In the genomic region with DNA sequence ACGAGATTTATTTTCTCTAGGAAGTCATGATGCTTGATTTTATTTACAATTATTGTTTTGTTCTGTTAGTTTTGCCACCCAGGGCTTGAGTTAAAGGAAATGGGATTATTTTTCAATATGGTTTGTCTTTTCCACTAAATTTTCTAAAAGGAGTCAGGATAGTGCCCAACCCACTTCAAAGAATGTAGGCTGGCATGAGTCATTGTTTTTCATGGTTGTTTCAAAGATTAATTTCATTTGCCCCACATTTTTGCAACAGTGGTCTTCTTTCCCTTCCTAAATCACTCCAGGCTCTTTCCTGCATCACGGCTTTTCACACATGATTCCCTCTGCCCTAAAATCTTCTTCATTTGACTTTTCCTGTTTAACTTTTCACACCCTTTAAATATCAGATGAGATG, we compare ENCODE assay signal across 11 cellular contexts. TPM values are rescaled to one million over a fixed set of nuclear protein-coding genes. Genes with fewer than 3 reads are reported as not detected.
A peak's percentile ranks its signal among the peaks of the same experiment; 100 is the strongest.
DNase-seq lines count a peak whose midpoint lies in the region; ATAC-seq and TF ChIP-seq lines count a peak whose summit lies in the region.
"Had no signal": no experiment of that assay in that cellular context is flagged by ENCODE, and none has a peak within 500 bp of the region (broad histone marks: within the 10 kb centered on the region; RNA-seq: fewer than 3 reads in every experiment).

No MANE protein-coding gene starts in this region.

- H3K36me3 ChIP-seq in SU-DHL-6 (ENCODE audit: low read length) (peaks cover 7% of the 10 kb centered on the region; the same call in 1 of the 2 replicates), hepatocyte (replicated peaks; ENCODE audit: insufficient read depth, low read depth) (no peaks in the 10 kb centered on the region), H7 (replicated peaks; ENCODE audit: control insufficient read depth, insufficient read depth, low read length) (no peaks in the 10 kb centered on the region)
- H3K36me3 ChIP-seq: vagina had no signal

- H3K79me2 ChIP-seq in SU-DHL-6 (ENCODE audit: insufficient read depth, low read length) (peaks cover 42% of the 10 kb centered on the region), hepatocyte (no peaks in the 10 kb centered on the region)

- WGBS in hepatocyte (ENCODE audit: low lambda C conversion rate, missing lambda C conversion rate), result 68% methylated on average over 2 of the region's 2 CpGs

- H3K27ac ChIP-seq in SU-DHL-6 (ENCODE audit: low read depth, low read length) (peak overlapping the region; percentile 88), hepatocyte (peak overlapping the region; percentile 40)
- H3K27ac ChIP-seq: vagina had no signal

- H3K36me3 Mint-ChIP-seq in activated naive CD4-positive, alpha-beta T cell treated with anti-CD3 and anti-CD28 coated beads, Interleukin-2, amount 50 U/mL, for 24 hours, result peaks cover 27% of the 10 kb centered on the region

- peak overlapping the region; percentile 96 for H3K4me3 Mint-ChIP-seq in activated naive CD4-positive, alpha-beta T cell treated with anti-CD3 and anti-CD28 coated beads, Interleukin-2, amount 50 U/mL, for 24 hours

- no peaks in the 10 kb centered on the region for H3K27me3 Mint-ChIP-seq in activated naive CD4-positive, alpha-beta T cell treated with anti-CD3 and anti-CD28 coated beads, Interleukin-2, amount 50 U/mL, for 24 hours

- H3K4me1 Mint-ChIP-seq in activated naive CD4-positive, alpha-beta T cell treated with anti-CD3 and anti-CD28 coated beads, Interleukin-2, amount 50 U/mL, for 24 hours, result peaks cover 94% of the 10 kb centered on the region

- H3K9me3 Mint-ChIP-seq in activated naive CD4-positive, alpha-beta T cell treated with anti-CD3 and anti-CD28 coated beads, Interleukin-2, amount 50 U/mL, for 24 hours, result no peaks in the 10 kb centered on the region

- no peak for ATAC-seq in GM21576 (IDR thresholded peaks at IDR 0.05; ENCODE audit: unreplicated experiment)

- H3K27me3 ChIP-seq in SU-DHL-6 (ENCODE audit: low read length), result no peaks in the 10 kb centered on the region
- no peaks in the 10 kb centered on the region for H3K27me3 ChIP-seq in hepatocyte
- no peaks in the 10 kb centered on the region for H3K27me3 ChIP-seq in H7 (ENCODE audit: control insufficient read depth, insufficient read depth, low read length)
- H3K27me3 ChIP-seq: vagina had no signal

- H3K27ac Mint-ChIP-seq in activated naive CD4-positive, alpha-beta T cell treated with anti-CD3 and anti-CD28 coated beads, Interleukin-2, amount 50 U/mL, for 24 hours, result peak overlapping the region; percentile 99

- H2AFZ ChIP-seq in SU-DHL-6 (ENCODE audit: low read depth, low read length, severe bottlenecking), result no peak overlapping the region
- H2AFZ ChIP-seq in hepatocyte, result no peak overlapping the region

- H3K9me3 ChIP-seq in SU-DHL-6 (ENCODE audit: insufficient read depth, low read length) (no peaks in the 10 kb centered on the region), hepatocyte (ENCODE audit: low read depth) (no peaks in the 10 kb centered on the region)
- H3K9me3 ChIP-seq: vagina had no signal

- H3K4me2 ChIP-seq in SU-DHL-6 (ENCODE audit: low read depth, low read length, poor library complexity, severe bottlenecking), result peak overlapping the region; percentile 88
- no peak overlapping the region for H3K4me2 ChIP-seq in hepatocyte

- TF ChIP-seq CTCF in SU-DHL-6 (IDR thresholded peaks at IDR 0.05; ENCODE audit: insufficient read depth, low read length, poor library complexity, severe bottlenecking) (no peak), hepatocyte (IDR thresholded peaks at IDR 0.05; ENCODE audit: poor library complexity) (no peak)

- H3K4me3 ChIP-seq in SU-DHL-6 (ENCODE audit: insufficient read depth, low read length, poor library complexity, severe bottlenecking), result peak overlapping the region; percentile 50
- no peak overlapping the region for H3K4me3 ChIP-seq in hepatocyte
- H3K4me3 ChIP-seq in H7 (ENCODE audit: insufficient read depth, low read depth, low read length), result no peak overlapping the region

- H3F3A ChIP-seq in SU-DHL-6 (ENCODE audit: insufficient read depth), result peaks cover 46% of the 10 kb centered on the region

- H4K20me1 ChIP-seq in SU-DHL-6 (ENCODE audit: low read depth, low read length) (no peaks in the 10 kb centered on the region), hepatocyte (ENCODE audit: insufficient read depth, poor library complexity, severe bottlenecking) (no peaks in the 10 kb centered on the region)

- peak overlapping the region; percentile 57 for H3K9ac ChIP-seq in SU-DHL-6 (ENCODE audit: low read length)

- peaks cover 3% of the 10 kb centered on the region for H3K4me1 ChIP-seq in hepatocyte (ENCODE audit: insufficient read depth)
- H3K4me1 ChIP-seq: vagina had no signal

- DNase-seq in activated naive CD4-positive, alpha-beta T cell treated with Interleukin-2 at 50 U/mL for 16 hours, result no peak
- DNase-seq in hepatocyte (ENCODE audit: low spot score) (no peak), NCI-H1436 treated with DMSO at 0.1 percent for 48 hours (lab: John Stamatoyannopoulos, UW) (no peak), H7 (no peak), SHP77 treated with DMSO at 0.1 percent for 48 hours (lab: John Stamatoyannopoulos, UW) (no peak)
- DNase-seq: NCI-H69, T-helper 9 cell had no signal

- H3K9me2 ChIP-seq in SU-DHL-6 (replicated peaks; ENCODE audit: insufficient read depth, low read length) (no peaks in the 10 kb centered on the region), hepatocyte (replicated peaks; ENCODE audit: insufficient read depth) (no peaks in the 10 kb centered on the region)

RNA-seq across cellular contexts. Expression of a gene that starts 2.5 kb away (rescaled TPM):
- not detected in 2 replicates for total RNA-seq in hepatocyte
- polyA plus RNA-seq in hepatocyte, result not detected in 2 replicates
- total RNA-seq in H7 (2014; rRNA removed; shearing (Covaris generic)), result not detected in 2 replicates

RNA-seq across cellular contexts. Expression of a gene that starts 58.7 kb away (rescaled TPM):
- 0.23 and 0.60 TPM in 2 replicates for total RNA-seq in hepatocyte
- polyA plus RNA-seq in hepatocyte, result 0.74 TPM in 1 of 2 replicates, not detected in the other
- total RNA-seq in H7 (2014; rRNA removed; shearing (Covaris generic)), result not detected in 2 replicates
